In the genomic region with DNA sequence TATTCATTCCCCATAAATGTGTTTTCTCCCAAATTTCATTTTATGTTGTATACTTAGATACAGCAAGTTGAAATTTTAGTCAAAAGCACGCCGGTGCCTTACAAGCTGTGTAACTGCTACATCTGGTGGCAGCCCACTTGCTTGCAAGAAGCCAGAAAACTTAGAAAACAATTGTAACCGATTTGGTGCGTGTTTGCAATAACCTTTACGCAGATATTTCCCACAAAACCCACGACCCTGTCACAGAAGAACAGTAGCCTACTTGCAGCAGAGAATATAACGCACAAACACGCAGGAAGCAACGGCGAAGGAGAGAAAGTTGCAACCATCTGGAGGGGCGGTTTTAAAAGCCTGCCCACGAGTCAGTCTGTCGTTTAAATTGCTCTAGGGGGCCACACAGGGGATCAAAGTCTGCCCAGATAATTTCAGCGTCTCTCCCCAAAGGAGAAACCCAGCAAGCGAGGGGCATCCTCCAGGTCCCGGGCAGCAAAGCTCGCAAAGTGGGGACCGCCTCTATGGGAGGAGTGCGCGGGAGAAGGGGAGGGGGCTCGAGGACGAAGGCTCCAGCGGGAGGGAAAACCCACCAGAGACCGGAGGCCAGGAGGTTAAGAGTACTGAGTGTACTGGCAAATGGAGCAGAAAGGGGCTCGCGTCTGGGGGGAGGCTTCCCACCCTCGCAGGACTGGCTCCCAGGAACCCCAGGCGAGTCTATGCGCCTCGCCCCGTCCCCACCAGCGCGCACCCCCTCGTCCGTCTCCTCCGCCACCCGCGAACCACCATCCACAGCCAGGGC, we compare ENCODE assay signal across 8 cellular contexts. TPM values are rescaled to one million over a fixed set of nuclear protein-coding genes. Genes with fewer than 3 reads are reported as not detected.
DNase-seq lines count a peak whose midpoint lies in the region; ATAC-seq and TF ChIP-seq lines count a peak whose summit lies in the region.

No MANE protein-coding gene starts in this region.

- DNase-seq in DMS53 treated with DMSO at 0.1 percent for 48 hours (lab: John Stamatoyannopoulos, UW; ENCODE audit: unreplicated experiment) (peak; percentile 42), NCI-H146 (lab: John Stamatoyannopoulos, UW) (peak; percentile 56), WTC11 (ENCODE audit: low spot score) (peak; percentile 30), mammary epithelial cell (peak; percentile 39), iris pigment epithelial cell (ENCODE audit: low read depth) (peak; percentile 86), smooth muscle cell (lab: John Stamatoyannopoulos, UW; ENCODE audit: unreplicated experiment) (peak; percentile 66), cortex of kidney (lab: John Stamatoyannopoulos, UW) (no peak)

- H2AFZ ChIP-seq in mammary epithelial cell (ENCODE audit: low read depth, low read length) (peak overlapping the region; percentile 74), smooth muscle cell (ENCODE audit: low read depth) (peak overlapping the region; percentile 100)

- H3K36me3 ChIP-seq in mammary epithelial cell (ENCODE audit: insufficient read depth, low read length) (no peaks in the 10 kb centered on the region), smooth muscle cell (ENCODE audit: low read depth) (no peaks in the 10 kb centered on the region)

- intact Hi-C loops in mammary epithelial cell (cut with micrococcal nuclease) = loop anchor here (1.0 to 10.0 kb wide), 7 partner anchors 67 to 273 kb away; partner anchors contain the start of genes DCAF17 and METTL8

- H3K27me3 ChIP-seq in mammary epithelial cell (ENCODE audit: insufficient read depth, low read length) (no peaks in the 10 kb centered on the region), smooth muscle cell (ENCODE audit: low read depth) (no peaks in the 10 kb centered on the region)

- TF ChIP-seq CTCF in WTC11 (IDR thresholded peaks at IDR 0.05) (no peak), mammary epithelial cell (conservative IDR thresholded peaks at IDR 0.05 in 1 of 2, IDR thresholded peaks at IDR 0.05 in 1 of 2; ENCODE audit: extremely low read depth in 1 of 2, insufficient read depth in 1 of 2, low read depth in 1 of 2, low read length in 2 of 2) (peak; percentile 45 to 61), smooth muscle cell (IDR thresholded peaks at IDR 0.05; ENCODE audit: borderline replicate concordance, insufficient read depth, poor library complexity, severe bottlenecking) (peak; percentile 33)

- no peaks in the 10 kb centered on the region for H3K9me3 Mint-ChIP-seq in WTC11

- H3K27me3 Mint-ChIP-seq in WTC11 (ENCODE audit: low read depth) = no peaks in the 10 kb centered on the region

- in situ Hi-C loops in mammary epithelial cell (cut with MboI; ENCODE audit: low sequenced_read_pairs in 2 of 2) = loop anchor here (10.0 to 25.0 kb wide), 2 partner anchors 253 to 255 kb away; no protein-coding TSS in a partner anchor

- WGBS in mammary epithelial cell (ENCODE audit: low coverage, missing lambda C conversion rate) = 0% methylated on average over 12 of the region's 38 CpGs
- WGBS in smooth muscle cell (ENCODE audit: low lambda C conversion rate) = under 1% methylated on average over 30 of the region's 38 CpGs

- H3K4me2 ChIP-seq in mammary epithelial cell (ENCODE audit: insufficient read depth, low read depth, low read length) = peak overlapping the region; percentile 88
- H3K4me2 ChIP-seq in smooth muscle cell = peak overlapping the region; percentile 83

- H3K9me3 ChIP-seq in mammary epithelial cell (replicated peaks; ENCODE audit: insufficient read depth, low read length) (no peaks in the 10 kb centered on the region), smooth muscle cell (replicated peaks; ENCODE audit: low read depth) (no peaks in the 10 kb centered on the region)

- H3K79me2 ChIP-seq in mammary epithelial cell (ENCODE audit: insufficient read depth, low read length) (peaks cover 60% of the 10 kb centered on the region), smooth muscle cell (ENCODE audit: low read depth) (peaks cover 48% of the 10 kb centered on the region)

- H3K4me1 Mint-ChIP-seq in WTC11 = peaks cover 61% of the 10 kb centered on the region

- H3K4me3 Mint-ChIP-seq in WTC11 = peak overlapping the region; percentile 98

- H3K36me3 Mint-ChIP-seq in WTC11 = no peaks in the 10 kb centered on the region

- H3F3A ChIP-seq in smooth muscle cell (ENCODE audit: low read depth) = peaks cover 7% of the 10 kb centered on the region

- peak overlapping the region; percentile 83 to 97 (median 90) for H3K4me3 ChIP-seq in mammary epithelial cell (replicated peaks in 1 of 3; ENCODE audit: insufficient read depth in 1 of 3, low read depth in 2 of 3, low read length in 3 of 3)
- H3K4me3 ChIP-seq in smooth muscle cell = peak overlapping the region; percentile 99

- dilution Hi-C loops in mammary epithelial cell (cut with HindIII; ENCODE audit: low sequenced_read_pairs) = no loop called here

- ATAC-seq in GM21737 (IDR thresholded peaks at IDR 0.05; ENCODE audit: unreplicated experiment) (peak; percentile 3), WTC11 (peak; percentile 21)

- H4K20me1 ChIP-seq in mammary epithelial cell (ENCODE audit: insufficient read depth, low read length) (no peaks in the 10 kb centered on the region), smooth muscle cell (ENCODE audit: low read depth) (peaks cover 52% of the 10 kb centered on the region)

- peak overlapping the region; percentile 97 for H3K27ac Mint-ChIP-seq in WTC11

- H3K4me1 ChIP-seq in mammary epithelial cell (ENCODE audit: insufficient read depth, low read length) (peaks cover under 1% of the 10 kb centered on the region), smooth muscle cell (ENCODE audit: low read depth) (peaks cover 23% of the 10 kb centered on the region)

- CTCF ChIA-PET in WTC11 (lab: Charles Lee) = interaction anchor here (1.2 kb wide), 1 partner anchor 12 kb away, joined by 3 read pairs; no protein-coding TSS in a partner anchor
- CTCF ChIA-PET in mammary epithelial cell (lab: Charles Lee; ENCODE audit: low non-redundant PET) = interaction anchor here (0.9 kb wide), 1 partner anchor 257 kb away, joined by 6 read pairs; no protein-coding TSS in a partner anchor

- BruUV-seq in mammary epithelial cell (replicated peaks; lab: Mats Ljungman, UMichigan) = TSS peak; percentile 24

- POLR2A ChIA-PET in WTC11 (lab: Charles Lee) = interaction anchor here (0.6 to 0.9 kb wide), 2 partner anchors 102 to 364 kb away, joined by 3 to 4 read pairs; no protein-coding TSS in a partner anchor

- H3K27ac ChIP-seq in mammary epithelial cell (ENCODE audit: insufficient read depth, low read depth, low read length) (peak overlapping the region; percentile 63), smooth muscle cell (ENCODE audit: low read depth) (peak overlapping the region; percentile 96)

- H3K9ac ChIP-seq in mammary epithelial cell (ENCODE audit: insufficient read depth, low read length) = peak overlapping the region; percentile 71
- H3K9ac ChIP-seq in smooth muscle cell (ENCODE audit: low read depth) = peak overlapping the region; percentile 95

TF ChIP-seq in WTC11, 78 proteins besides CTCF, POLR2A, EP300 and RAD21:
- TF ChIP-seq ZNF263 (CRISPR knock-in tag; IDR thresholded peaks at IDR 0.05; ENCODE audit: low read depth) = 0 out of 2 replicates have a peak, but pooled peaks have one; percentile 36
- TF ChIP-seq, protein P1, sequence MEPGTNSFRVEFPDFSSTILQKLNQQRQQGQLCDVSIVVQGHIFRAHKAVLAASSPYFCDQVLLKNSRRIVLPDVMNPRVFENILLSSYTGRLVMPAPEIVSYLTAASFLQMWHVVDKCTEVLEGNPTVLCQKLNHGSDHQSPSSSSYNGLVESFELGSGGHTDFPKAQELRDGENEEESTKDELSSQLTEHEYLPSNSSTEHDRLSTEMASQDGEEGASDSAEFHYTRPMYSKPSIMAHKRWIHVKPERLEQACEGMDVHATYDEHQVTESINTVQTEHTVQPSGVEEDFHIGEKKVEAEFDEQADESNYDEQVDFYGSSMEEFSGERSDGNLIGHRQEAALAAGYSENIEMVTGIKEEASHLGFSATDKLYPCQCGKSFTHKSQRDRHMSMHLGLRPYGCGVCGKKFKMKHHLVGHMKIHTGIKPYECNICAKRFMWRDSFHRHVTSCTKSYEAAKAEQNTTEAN (CRISPR knock-in tag; IDR thresholded peaks at IDR 0.05) = 0 out of 2 replicates have a peak, but pooled peaks have one; percentile 34
- peak; percentile 75; the same call in 1 of the 2 replicates for TF ChIP-seq HMGXB4 (CRISPR knock-in tag; IDR thresholded peaks at IDR 0.05)
- no peak for TF ChIP-seq ZNF423 (CRISPR knock-in tag; IDR thresholded peaks at IDR 0.05)
- TF ChIP-seq, protein P2, sequence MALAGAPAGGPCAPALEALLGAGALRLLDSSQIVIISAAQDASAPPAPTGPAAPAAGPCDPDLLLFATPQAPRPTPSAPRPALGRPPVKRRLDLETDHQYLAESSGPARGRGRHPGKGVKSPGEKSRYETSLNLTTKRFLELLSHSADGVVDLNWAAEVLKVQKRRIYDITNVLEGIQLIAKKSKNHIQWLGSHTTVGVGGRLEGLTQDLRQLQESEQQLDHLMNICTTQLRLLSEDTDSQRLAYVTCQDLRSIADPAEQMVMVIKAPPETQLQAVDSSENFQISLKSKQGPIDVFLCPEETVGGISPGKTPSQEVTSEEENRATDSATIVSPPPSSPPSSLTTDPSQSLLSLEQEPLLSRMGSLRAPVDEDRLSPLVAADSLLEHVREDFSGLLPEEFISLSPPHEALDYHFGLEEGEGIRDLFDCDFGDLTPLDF (CRISPR knock-in tag; IDR thresholded peaks at IDR 0.05) = no peak
- TF ChIP-seq MXD4 (CRISPR knock-in tag; IDR thresholded peaks at IDR 0.05; ENCODE audit: borderline replicate concordance) = no peak
- TF ChIP-seq ESRRA (CRISPR knock-in tag; IDR thresholded peaks at IDR 0.05; ENCODE audit: borderline replicate concordance) = no peak
- TF ChIP-seq SMAD3 (CRISPR knock-in tag; IDR thresholded peaks at IDR 0.05; ENCODE audit: borderline replicate concordance) = 0 out of 2 replicates have a peak, but pooled peaks have one; percentile 35

RNA-seq across cellular contexts. Expression of gene TLK1, which starts 1.2 kb away (rescaled TPM):
- total RNA-seq in WTC11 (2021) = 91.1 to 99.6 TPM (median 93.9 TPM) in 3 replicates
- total RNA-seq in mammary epithelial cell = 10 to 100 TPM; 15.8 to 60.1 TPM
- polyA plus RNA-seq in mammary epithelial cell = 8.2 TPM
- polyA minus RNA-seq in mammary epithelial cell = 24.4 TPM
- 14.4 and 20.0 TPM in 2 replicates for total RNA-seq in smooth muscle cell
- 3.2 and 6.4 TPM in 2 replicates for polyA plus RNA-seq in smooth muscle cell
